ENCODE assay signal across 8 cellular contexts in genomic region chr3:149129326-149130123, GRCh38. TPM values are rescaled to one million over a fixed set of nuclear protein-coding genes. Genes with fewer than 3 reads are reported as not detected.
A peak's percentile ranks its signal among the peaks of the same experiment; 100 is the strongest.
DNase-seq lines count a peak whose midpoint lies in the region; ATAC-seq and TF ChIP-seq lines count a peak whose summit lies in the region.

Gene HPS3, plus strand, starts transcription at chr3:149129638. Its CDS starts 86 bp downstream, at chr3:149129724.

- peak within 1 kb of the TSS; percentile 70 for H3K27ac ChIP-seq in naive thymus-derived CD4-positive, alpha-beta T cell (ENCODE audit: low read depth, low read length)

- no peaks in the 10 kb centered on the region for H3K27me3 ChIP-seq in naive thymus-derived CD4-positive, alpha-beta T cell (ENCODE audit: control insufficient read depth in 2 of 2, insufficient read depth in 2 of 2, low read length in 2 of 2)

- peaks cover 0 to 8% (median 0%) of the 10 kb centered on the region in 3 experiments for H3K36me3 ChIP-seq in naive thymus-derived CD4-positive, alpha-beta T cell (ENCODE audit: control insufficient read depth in 2 of 3, insufficient read depth in 3 of 3, low read length in 3 of 3)

- H3K4me1 Mint-ChIP-seq in activated T-helper 1 cell treated with anti-CD3 and anti-CD28 coated beads, Interleukin-12 subunit alpha, Interleukin-12 subunit beta, Interleukin-2, Interleukin-4 antibody, amounts not matched to agents 30 ng/mL and 10 ng/mL and 1 ng/mL, durations not matched to agents 14 hours and 24 hours and 36 hours (ENCODE audit: low read depth) = peaks cover 39% of the 10 kb centered on the region
- H3K4me1 Mint-ChIP-seq in naive thymus-derived CD4-positive, alpha-beta T cell = peaks cover 20 to 53% (median 47%) of the 10 kb centered on the region in 7 donors
- peaks cover 33 to 44% of the 10 kb centered on the region in 2 donors for H3K4me1 Mint-ChIP-seq in stimulated activated naive B cell treated with anti-CD40 and anti-IgM and Interleukin-4, amounts not matched to agents 10 μg/mL and 1 μg/mL and 100 μg/mL, for 72 hours

- H3K27me3 Mint-ChIP-seq in activated T-helper 1 cell treated with anti-CD3 and anti-CD28 coated beads, Interleukin-12 subunit alpha, Interleukin-12 subunit beta, Interleukin-2, Interleukin-4 antibody, amounts not matched to agents 30 ng/mL and 10 ng/mL and 1 ng/mL, durations not matched to agents 14 hours and 24 hours and 36 hours (ENCODE audit: insufficient read depth) = peaks cover 33% of the 10 kb centered on the region
- peaks cover 0 to 24% (median 8%) of the 10 kb centered on the region in 5 donors for H3K27me3 Mint-ChIP-seq in naive thymus-derived CD4-positive, alpha-beta T cell
- H3K27me3 Mint-ChIP-seq in stimulated activated naive B cell treated with anti-CD40 and anti-IgM and Interleukin-4, amounts not matched to agents 10 μg/mL and 1 μg/mL and 100 μg/mL, for 72 hours = peaks cover 0 to 5% of the 10 kb centered on the region in 2 donors

- H3K4me1 ChIP-seq in naive thymus-derived CD4-positive, alpha-beta T cell (ENCODE audit: control insufficient read depth in 2 of 2, insufficient read depth in 2 of 2, low read length in 2 of 2) = peaks cover 25 to 27% of the 10 kb centered on the region in 2 donors

- no peaks in the 10 kb centered on the region for H3K9me3 ChIP-seq in naive thymus-derived CD4-positive, alpha-beta T cell (ENCODE audit: control insufficient read depth in 2 of 3, low read length in 3 of 3)

- H3K27ac Mint-ChIP-seq in activated T-helper 1 cell treated with anti-CD3 and anti-CD28 coated beads, Interleukin-12 subunit alpha, Interleukin-12 subunit beta, Interleukin-2, Interleukin-4 antibody, amounts not matched to agents 30 ng/mL and 10 ng/mL and 1 ng/mL, durations not matched to agents 14 hours and 24 hours and 36 hours = peak within 1 kb of the TSS; percentile 88
- H3K27ac Mint-ChIP-seq in naive thymus-derived CD4-positive, alpha-beta T cell = peak within 1 kb of the TSS; percentile 84 to 96 (median 90)
- peak within 1 kb of the TSS; percentile 81 for H3K27ac Mint-ChIP-seq in stimulated activated naive B cell treated with anti-CD40 and anti-IgM and Interleukin-4, amounts not matched to agents 10 μg/mL and 1 μg/mL and 100 μg/mL, for 72 hours

- H3K36me3 Mint-ChIP-seq in activated T-helper 1 cell treated with anti-CD3 and anti-CD28 coated beads, Interleukin-12 subunit alpha, Interleukin-12 subunit beta, Interleukin-2, Interleukin-4 antibody, amounts not matched to agents 30 ng/mL and 10 ng/mL and 1 ng/mL, durations not matched to agents 14 hours and 24 hours and 36 hours (ENCODE audit: low read depth) = peaks cover 9% of the 10 kb centered on the region
- H3K36me3 Mint-ChIP-seq in naive thymus-derived CD4-positive, alpha-beta T cell = peaks cover 0 to 10% (median 0%) of the 10 kb centered on the region in 5 donors
- peaks cover 11 to 15% of the 10 kb centered on the region in 2 donors for H3K36me3 Mint-ChIP-seq in stimulated activated naive B cell treated with anti-CD40 and anti-IgM and Interleukin-4, amounts not matched to agents 10 μg/mL and 1 μg/mL and 100 μg/mL, for 72 hours

- TF ChIP-seq CTCF in LNCAP (IDR thresholded peaks at IDR 0.05) = 0 out of 2 replicates have a peak, but pooled peaks have one; percentile 9

- peak; percentile 94 for ATAC-seq in naive thymus-derived CD4-positive, alpha-beta T cell
- ATAC-seq in stimulated activated naive B cell treated with anti-CD40 and anti-IgM and Interleukin-4, amounts not matched to agents 10 μg/mL and 1 μg/mL and 100 μg/mL, for 72 hours (replicated peaks) = peak; percentile 92 to 95

- intact Hi-C loops in activated T-helper 1 cell treated with anti-CD3 and anti-CD28 coated beads, Interleukin-12 subunit alpha, Interleukin-12 subunit beta, Interleukin-2, Interleukin-4 antibody, amounts not matched to agents 30 ng/mL and 10 ng/mL and 1 ng/mL, durations not matched to agents 14 hours and 24 hours and 36 hours (cut with micrococcal nuclease) = loop anchor here (1.0 to 2.0 kb wide), 9 partner anchors 9 to 683 kb away; partner anchors contain the start of genes GYG1, HLTF and RNF13
- intact Hi-C loops in naive thymus-derived CD4-positive, alpha-beta T cell (cut with micrococcal nuclease) = loop anchor here (1.0 to 5.0 kb wide), 10 partner anchors 8 to 683 kb away; partner anchors contain the start of genes GYG1 (in 2 of the 2), HLTF (in 2 of the 2), RNF13 (in 2 of the 2) and COMMD2 (in 1 of the 2)

- H3K4me3 Mint-ChIP-seq in activated T-helper 1 cell treated with anti-CD3 and anti-CD28 coated beads, Interleukin-12 subunit alpha, Interleukin-12 subunit beta, Interleukin-2, Interleukin-4 antibody, amounts not matched to agents 30 ng/mL and 10 ng/mL and 1 ng/mL, durations not matched to agents 14 hours and 24 hours and 36 hours = peak within 1 kb of the TSS; percentile 92
- H3K4me3 Mint-ChIP-seq in naive thymus-derived CD4-positive, alpha-beta T cell = peak within 1 kb of the TSS; percentile 92 to 99 (median 96)
- peak within 1 kb of the TSS; percentile 88 to 96 for H3K4me3 Mint-ChIP-seq in stimulated activated naive B cell treated with anti-CD40 and anti-IgM and Interleukin-4, amounts not matched to agents 10 μg/mL and 1 μg/mL and 100 μg/mL, for 72 hours

- POLR2A ChIA-PET in naive thymus-derived CD4-positive, alpha-beta T cell (lab: Charles Lee) = interaction anchor here (0.7 to 2.4 kb wide), 6 partner anchors 9 to 623 kb away, joined by 4 to 9 read pairs (median 6); partner anchors contain the start of genes COMMD2 and GYG1

- peak within 1 kb of the TSS; percentile 96 for H3K4me3 ChIP-seq in naive thymus-derived CD4-positive, alpha-beta T cell (ENCODE audit: low read length)

- CTCF ChIA-PET in naive thymus-derived CD4-positive, alpha-beta T cell (lab: Charles Lee) = interaction anchor here (0.6 to 5.2 kb wide), 4 partner anchors 9 to 1158 kb away, joined by 3 to 27 read pairs (median 4); no protein-coding TSS in a partner anchor

- DNase-seq in EL (peak; percentile 92), H4 (ENCODE audit: low spot score) (peak; percentile 86), RPMI7951 (ENCODE audit: low read depth) (peak; percentile 93), fibroblast of gingiva (ENCODE audit: low read depth) (peak; percentile 88)
- peak; percentile 84 for DNase-seq in activated T-helper 1 cell treated with anti-CD3 and anti-CD28 coated beads, Interleukin-12 subunit alpha, Interleukin-12 subunit beta, Interleukin-2, Interleukin-4 antibody, amounts not matched to agents 30 ng/mL and 10 ng/mL and 1 ng/mL, durations not matched to agents 14 hours and 24 hours and 36 hours (ENCODE audit: low spot score)
- peak; percentile 62 to 87 (median 71) for DNase-seq in naive thymus-derived CD4-positive, alpha-beta T cell
- peak; percentile 84 for DNase-seq in stimulated activated naive B cell treated with anti-CD40 and anti-IgM and Interleukin-4, amounts not matched to agents 10 μg/mL and 1 μg/mL and 100 μg/mL, for 72 hours

- no peaks in the 10 kb centered on the region for H3K9me3 Mint-ChIP-seq in activated T-helper 1 cell treated with anti-CD3 and anti-CD28 coated beads, Interleukin-12 subunit alpha, Interleukin-12 subunit beta, Interleukin-2, Interleukin-4 antibody, amounts not matched to agents 30 ng/mL and 10 ng/mL and 1 ng/mL, durations not matched to agents 14 hours and 24 hours and 36 hours
- no peaks in the 10 kb centered on the region for H3K9me3 Mint-ChIP-seq in naive thymus-derived CD4-positive, alpha-beta T cell
- H3K9me3 Mint-ChIP-seq in stimulated activated naive B cell treated with anti-CD40 and anti-IgM and Interleukin-4, amounts not matched to agents 10 μg/mL and 1 μg/mL and 100 μg/mL, for 72 hours = no peaks in the 10 kb centered on the region

RNA-seq across cellular contexts. Expression of gene HPS3, which starts in this region (rescaled TPM):
- total RNA-seq in H4 (2014; rRNA removed; shearing (Covaris generic)) = 38.8 and 39.3 TPM in 2 replicates
- total RNA-seq in RPMI7951 (2014; rRNA removed; shearing (Covaris generic)) = 40.5 and 50.3 TPM in 2 replicates
- total RNA-seq in activated T-helper 1 cell treated with anti-CD3 and anti-CD28 coated beads, Interleukin-12 subunit alpha, Interleukin-12 subunit beta, Interleukin-2, Interleukin-4 antibody, amounts not matched to agents 30 ng/mL and 10 ng/mL and 1 ng/mL, durations not matched to agents 14 hours and 24 hours and 36 hours = 15.8 and 17.3 TPM in 2 replicates
- 10 to 100 TPM; 13.6 to 25.8 (median 23.4) TPM for total RNA-seq in naive thymus-derived CD4-positive, alpha-beta T cell
- polyA plus RNA-seq in naive thymus-derived CD4-positive, alpha-beta T cell = 10 to 100 TPM; 32.9 to 33.5 TPM

Comparison
In these comparisons a context has a peak if more than half of its experiments do, and no peak if none do; other contexts are left out.
1. Peak in every context shown above with its lines: DNase-seq, ATAC-seq, H3K4me3 ChIP-seq and H3K27ac ChIP-seq.